13 cellular contexts compared by ENCODE assay signal in the genomic region with DNA sequence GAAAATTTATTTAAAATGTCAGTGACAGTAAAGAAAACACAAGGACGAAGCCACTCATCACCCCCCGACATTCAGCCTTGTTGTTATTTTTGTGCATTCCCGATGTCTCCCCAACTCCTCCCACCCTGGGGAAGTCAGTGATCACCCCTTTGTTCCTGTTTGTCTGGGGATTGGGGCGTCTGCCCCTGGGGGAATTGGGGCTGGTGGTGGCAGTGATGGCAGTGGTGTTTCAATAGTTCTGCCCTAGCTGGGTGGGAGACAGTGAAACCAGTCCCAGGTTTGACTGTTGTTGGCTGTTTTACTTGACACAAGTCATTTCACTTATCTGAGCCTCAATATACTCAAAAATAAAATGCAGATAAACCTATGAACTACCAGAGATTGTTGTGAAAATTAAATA. TPM values are rescaled to one million over a fixed set of nuclear protein-coding genes. Genes with fewer than 3 reads are reported as not detected.
DNase-seq lines count a peak whose midpoint lies in the region; ATAC-seq, FAIRE-seq and TF ChIP-seq lines count a peak whose summit lies in the region.
"Had no signal": no experiment of that assay in that cellular context is flagged by ENCODE, and none has a peak within 500 bp of the region (broad histone marks: within the 10 kb centered on the region; RNA-seq: fewer than 3 reads in every experiment).

No MANE protein-coding gene starts in this region.

- no peak overlapping the region for H2AFZ ChIP-seq in mammary epithelial cell (ENCODE audit: low read depth, low read length)

- dilution Hi-C loops in mammary epithelial cell (cut with HindIII; ENCODE audit: low sequenced_read_pairs): no loop called here

- H3K9me3 ChIP-seq in CD4-positive, alpha-beta memory T cell (ENCODE audit: control insufficient read depth in 1 of 2, low read length in 2 of 2): no peaks in the 10 kb centered on the region
- H3K9me3 ChIP-seq in mammary epithelial cell (replicated peaks; ENCODE audit: insufficient read depth, low read length) (no peaks in the 10 kb centered on the region), sigmoid colon (no peaks in the 10 kb centered on the region), suprapubic skin (no peaks in the 10 kb centered on the region)

- peaks cover 6% of the 10 kb centered on the region for H3K36me3 ChIP-seq in CD4-positive, alpha-beta memory T cell (ENCODE audit: insufficient read depth, low read length)
- H3K36me3 ChIP-seq in mammary epithelial cell (ENCODE audit: insufficient read depth, low read length): peaks cover 6% of the 10 kb centered on the region
- peaks cover 0 to 6% (median 0%) of the 10 kb centered on the region in 4 donors for H3K36me3 ChIP-seq in sigmoid colon
- peaks cover 3% of the 10 kb centered on the region for H3K36me3 ChIP-seq in suprapubic skin

- ATAC-seq in HG03571 (IDR thresholded peaks at IDR 0.05; ENCODE audit: unreplicated experiment): no peak
- ATAC-seq: Right ventricle myocardium inferior had no signal

- H3K27me3 Mint-ChIP-seq in CD4-positive, alpha-beta memory T cell: no peaks in the 10 kb centered on the region

- POLR2A ChIA-PET in CD4-positive, alpha-beta memory T cell (lab: Charles Lee; ENCODE audit: partially characterized antibody): interaction anchor here (2.1 to 4.5 kb wide), 4 partner anchors 8 to 57 kb away, joined by 8 to 21 read pairs (median 15); a partner anchor contains a TSS

- H3K36me3 Mint-ChIP-seq in CD4-positive, alpha-beta memory T cell: peaks cover 13 to 15% of the 10 kb centered on the region in 2 donors

- H3K4me1 ChIP-seq in CD4-positive, alpha-beta memory T cell (ENCODE audit: insufficient read depth, low read length): peaks cover 84% of the 10 kb centered on the region
- H3K4me1 ChIP-seq in mammary epithelial cell (ENCODE audit: insufficient read depth, low read length) (peaks cover 42% of the 10 kb centered on the region), sigmoid colon (peaks cover 0 to 44% (median 35%) of the 10 kb centered on the region in 4 donors), suprapubic skin (peaks cover 58% of the 10 kb centered on the region)

- H3K27ac Mint-ChIP-seq in CD4-positive, alpha-beta memory T cell: peak overlapping the region; percentile 95 to 99 (median 97)

- peaks cover 13% of the 10 kb centered on the region for H3K79me2 ChIP-seq in mammary epithelial cell (ENCODE audit: insufficient read depth, low read length)

- H3K4me3 Mint-ChIP-seq in CD4-positive, alpha-beta memory T cell: peak overlapping the region in 5 of 8 donors; percentile 6 to 79 (median 74)

- H3K9ac ChIP-seq in mammary epithelial cell (ENCODE audit: insufficient read depth, low read length): peak overlapping the region; percentile 57

- intact Hi-C loops in CD4-positive, alpha-beta memory T cell (cut with micrococcal nuclease): loop anchor here (2.0 kb wide), 3 partner anchors 27 to 55 kb away; a partner anchor contains a TSS
- intact Hi-C loops in mammary epithelial cell (cut with micrococcal nuclease): no loop called here
- intact Hi-C loops in sigmoid colon (cut with DNase I): no loop called here

- no peak for DNase-seq in CD4-positive, alpha-beta memory T cell
- DNase-seq in NB4 (ENCODE audit: low read depth) (peak; percentile 25), mammary epithelial cell (no peak), sigmoid colon (no peak), urothelium cell line (ENCODE audit: low spot score) (no peak), suprapubic skin (ENCODE audit: low spot score in 2 of 2) (no peak), SHP77 treated with DMSO at 0.1 percent for 48 hours (lab: John Stamatoyannopoulos, UW) (no peak)
- DNase-seq: DMS 273 treated with DMSO at 0.1 percent for 48 hours, midbrain, NCI-H345, retina had no signal

- TF ChIP-seq CTCF in NB4 (IDR thresholded peaks at IDR 0.05; ENCODE audit: low read depth, low read length) (no peak), mammary epithelial cell (conservative IDR thresholded peaks at IDR 0.05 in 1 of 2, IDR thresholded peaks at IDR 0.05 in 1 of 2; ENCODE audit: extremely low read depth in 1 of 2, insufficient read depth in 1 of 2, low read depth in 1 of 2, low read length in 2 of 2) (no peak), sigmoid colon (IDR thresholded peaks at IDR 0.05) (no peak), suprapubic skin (IDR thresholded peaks at IDR 0.05) (no peak)

- in situ Hi-C loops in mammary epithelial cell (cut with MboI; ENCODE audit: low sequenced_read_pairs in 2 of 2): no loop called here

- WGBS in mammary epithelial cell (ENCODE audit: low coverage, missing lambda C conversion rate): 84% methylated on average over 4 of the region's 4 CpGs
- WGBS in sigmoid colon, 2 donors: 79 to 89% methylated on average over 4 of the region's 4 CpGs
- WGBS in suprapubic skin: 78% methylated on average over 4 of the region's 4 CpGs

- TF ChIP-seq POLR2A in NB4 (IDR thresholded peaks at IDR 0.05; ENCODE audit: extremely low read depth, insufficient read length) (no peak), sigmoid colon (IDR thresholded peaks at IDR 0.05) (no peak), suprapubic skin (IDR thresholded peaks at IDR 0.05) (no peak)

- no peak overlapping the region for H3K4me3 ChIP-seq in CD4-positive, alpha-beta memory T cell (ENCODE audit: low read length in 2 of 2)
- H3K4me3 ChIP-seq in NB4 (ENCODE audit: low read depth, low read length) (no peak overlapping the region), mammary epithelial cell (replicated peaks in 1 of 3; ENCODE audit: insufficient read depth in 1 of 3, low read depth in 2 of 3, low read length in 3 of 3) (no peak overlapping the region), sigmoid colon (no peak overlapping the region), suprapubic skin (no peak overlapping the region)

- BruUV-seq in mammary epithelial cell (replicated peaks; lab: Mats Ljungman, UMichigan): no TSS peak

- peak overlapping the region; percentile 88 for H3K27ac ChIP-seq in CD4-positive, alpha-beta memory T cell (ENCODE audit: low read depth, low read length)
- H3K27ac ChIP-seq in mammary epithelial cell (ENCODE audit: insufficient read depth, low read depth, low read length): peak overlapping the region; percentile 89
- H3K27ac ChIP-seq in sigmoid colon: peak overlapping the region in 3 of 4 donors; percentile 18 to 57 (median 55)
- no peak overlapping the region for H3K27ac ChIP-seq in suprapubic skin

- TF ChIP-seq EP300 in sigmoid colon (IDR thresholded peaks at IDR 0.05) (no peak), suprapubic skin (IDR thresholded peaks at IDR 0.05) (no peak)

- H3K27me3 ChIP-seq in CD4-positive, alpha-beta memory T cell (ENCODE audit: insufficient read depth, low read length): no peaks in the 10 kb centered on the region
- H3K27me3 ChIP-seq in mammary epithelial cell (ENCODE audit: insufficient read depth, low read length) (no peaks in the 10 kb centered on the region), sigmoid colon (no peaks in the 10 kb centered on the region), suprapubic skin (no peaks in the 10 kb centered on the region)

- no peak for FAIRE-seq in urothelium cell line (lab: Jason Lieb, UNC)

- no peak overlapping the region for H3K4me2 ChIP-seq in mammary epithelial cell (ENCODE audit: insufficient read depth, low read depth, low read length)

- H4K20me1 ChIP-seq in mammary epithelial cell (ENCODE audit: insufficient read depth, low read length): no peaks in the 10 kb centered on the region

- CTCF ChIA-PET in CD4-positive, alpha-beta memory T cell (lab: Charles Lee; ENCODE audit: partially characterized antibody): interaction anchor here (0.9 to 1.4 kb wide), 3 partner anchors 25 to 44 kb away, joined by 3 to 7 read pairs (median 3); no protein-coding TSS in a partner anchor
- CTCF ChIA-PET in mammary epithelial cell (lab: Charles Lee; ENCODE audit: low non-redundant PET): no interaction called here

- no peaks in the 10 kb centered on the region for H3K9me3 Mint-ChIP-seq in CD4-positive, alpha-beta memory T cell

- peaks cover 47 to 84% (median 68%) of the 10 kb centered on the region in 4 donors for H3K4me1 Mint-ChIP-seq in CD4-positive, alpha-beta memory T cell

RNA-seq across cellular contexts. Expression of a gene that starts 33.5 kb away (rescaled TPM):
- 1 to 10 TPM; 4.8 to 5.3 TPM for total RNA-seq in CD4-positive, alpha-beta memory T cell
- 1 to 10 TPM; 4.4 to 5.8 TPM for polyA plus RNA-seq in CD4-positive, alpha-beta memory T cell
- total RNA-seq in mammary epithelial cell (10 to 100 TPM in 1 of 2 donors, 1 to 10 TPM in 1; 2.5 to 16.9 TPM), sigmoid colon (1 to 10 TPM; 1.1 to 6.1 (median 3.7) TPM), suprapubic skin (10 to 100 TPM in 1 of 4 donors, 1 to 10 TPM in 3; 3.6 to 13.6 (median 7.4) TPM)
- polyA plus RNA-seq in mammary epithelial cell (7.9 TPM), sigmoid colon (1 to 10 TPM; 1.2 to 2.8 (median 2.8) TPM)
- 6.2 TPM for polyA minus RNA-seq in mammary epithelial cell

RNA-seq across cellular contexts. Expression of a gene that starts 50.0 kb away (rescaled TPM):
- 10 to 100 TPM; 76.1 to 79.3 TPM for total RNA-seq in CD4-positive, alpha-beta memory T cell
- polyA plus RNA-seq in CD4-positive, alpha-beta memory T cell: 10 to 100 TPM in 1 of 2 donors, 1 to 10 TPM in 1; 8.4 to 20.1 TPM
- total RNA-seq in mammary epithelial cell (10 to 100 TPM; 16.7 to 28.7 TPM), sigmoid colon (10 to 100 TPM; 11.2 to 23.3 (median 12.6) TPM), suprapubic skin (10 to 100 TPM; 22.1 to 33.7 (median 26.3) TPM)
- polyA plus RNA-seq in mammary epithelial cell (18.8 TPM), sigmoid colon (10 to 100 TPM; 13.4 to 25.7 (median 17.4) TPM)
- 51.1 TPM for polyA minus RNA-seq in mammary epithelial cell

RNA-seq across cellular contexts. Expression of a gene that starts 56.6 kb away (rescaled TPM):
- total RNA-seq in CD4-positive, alpha-beta memory T cell: 10 to 100 TPM; 73.7 to 75.9 TPM
- polyA plus RNA-seq in CD4-positive, alpha-beta memory T cell: 10 to 100 TPM in 1 of 2 donors, 1 to 10 TPM in 1; 2.0 to 29.9 TPM
- total RNA-seq in mammary epithelial cell (10 to 100 TPM; 34.3 to 37.5 TPM), sigmoid colon (10 to 100 TPM; 20.1 to 29.9 (median 25.8) TPM), suprapubic skin (10 to 100 TPM; 36.4 to 49.1 (median 42.8) TPM)
- polyA plus RNA-seq in mammary epithelial cell (9.8 TPM), sigmoid colon (10 to 100 TPM; 20.4 to 35.4 (median 28.9) TPM)
- 38.7 TPM for polyA minus RNA-seq in mammary epithelial cell
